8 cellular contexts compared by ENCODE assay signal in genomic region chr7:24576171-24577052, GRCh38. TPM values are rescaled to one million over a fixed set of nuclear protein-coding genes. Genes with fewer than 3 reads are reported as not detected.
DNase-seq lines count a peak whose midpoint lies in the region; ATAC-seq and TF ChIP-seq lines count a peak whose summit lies in the region.

No MANE protein-coding gene starts in this region.

- no peaks in the 10 kb centered on the region; the same call in 1 of the 2 replicates for H3K27me3 ChIP-seq in BE2C
- H3K27me3 ChIP-seq in adipocyte (replicated peaks; ENCODE audit: control insufficient read depth, insufficient read depth, low read length) = no peaks in the 10 kb centered on the region

- H3K9me3 Mint-ChIP-seq in immature natural killer cell = peaks cover 0 to 2% (median 0%) of the 10 kb centered on the region in 6 donors
- peaks cover 3% of the 10 kb centered on the region for H3K9me3 Mint-ChIP-seq in type B pancreatic cell

- H3K36me3 Mint-ChIP-seq in immature natural killer cell (no peaks in the 10 kb centered on the region), type B pancreatic cell (peaks cover 4% of the 10 kb centered on the region)

- H3K9me3 ChIP-seq in BE2C (no peaks in the 10 kb centered on the region), adipocyte (ENCODE audit: control insufficient read depth, low read length) (no peaks in the 10 kb centered on the region)

- H3K27ac Mint-ChIP-seq in immature natural killer cell (no peak overlapping the region), type B pancreatic cell (peak overlapping the region; percentile 9)

- H3K4me1 ChIP-seq in BE2C (peaks cover 6% of the 10 kb centered on the region), adipocyte (ENCODE audit: control insufficient read depth, insufficient read depth, low read length) (peaks cover 16% of the 10 kb centered on the region)

- peak; percentile 88 for TF ChIP-seq CTCF in BE2C (IDR thresholded peaks at IDR 0.05; ENCODE audit: low read depth, low read length)
- TF ChIP-seq CTCF in GM13977 (IDR thresholded peaks at IDR 0.05; ENCODE audit: extremely low read depth, insufficient read depth, missing control alignments) = peak; percentile 63
- TF ChIP-seq CTCF in type B pancreatic cell (conservative IDR thresholded peaks at IDR 0.05) = peak; percentile 81

- H3K27me3 Mint-ChIP-seq in immature natural killer cell (ENCODE audit: low read depth in 3 of 3) (peaks cover 4 to 8% (median 8%) of the 10 kb centered on the region in 3 donors), type B pancreatic cell (peaks cover 19% of the 10 kb centered on the region)

- ATAC-seq in HG03280 (IDR thresholded peaks at IDR 0.05; ENCODE audit: unreplicated experiment) = peak; percentile 21

- H3K36me3 ChIP-seq in BE2C = no peaks in the 10 kb centered on the region
- no peaks in the 10 kb centered on the region for H3K36me3 ChIP-seq in adipocyte (ENCODE audit: control insufficient read depth, insufficient read depth, low read length, severe bottlenecking)

- peak overlapping the region in 3 of 5 donors; percentile 5 to 53 (median 20) for H3K4me3 Mint-ChIP-seq in immature natural killer cell
- peak overlapping the region; percentile 84 for H3K4me3 Mint-ChIP-seq in type B pancreatic cell

- H3K4me1 Mint-ChIP-seq in immature natural killer cell = peaks cover 21 to 30% of the 10 kb centered on the region in 2 donors
- peaks cover 29% of the 10 kb centered on the region for H3K4me1 Mint-ChIP-seq in type B pancreatic cell (ENCODE audit: unreplicated experiment)

- in situ Hi-C loops in GM13977 (cut with MboI; ENCODE audit: low pct_unique_long_range_greater_than_20kb, low sequenced_read_pairs, unreplicated experiment) = no loop called here

- H3K4me3 ChIP-seq in BE2C (ENCODE audit: low read depth, low read length) = no peak overlapping the region
- H3K4me3 ChIP-seq in adipocyte (ENCODE audit: low read length) = no peak overlapping the region

- DNase-seq in BE2C (peak; percentile 41), GM13977 (ENCODE audit: low spot score) (peak; percentile 45), NCI-H226 (peak; percentile 83), adipocyte (ENCODE audit: low read depth) (peak; percentile 86), immature natural killer cell (peak in 1 of 3 donors; percentile 18), type B pancreatic cell (ENCODE audit: extremely low spot score, unreplicated experiment) (no peak)
- no peak for DNase-seq in stimulated activated CD4-positive, alpha-beta T cell treated with anti-CD3 and anti-CD28 coated beads, Interleukin-2, amount 100 ng/mL, for 24 hours

- H3K9ac ChIP-seq in adipocyte (ENCODE audit: low read length) = no peak overlapping the region

RNA-seq across cellular contexts. Expression of gene PALS2, which starts 3.2 kb away (rescaled TPM):
- 5.3 TPM for polyA plus RNA-seq in BE2C (2012; ENCODE audit: insufficient read depth, insufficient read length, low read depth)
- polyA plus RNA-seq in immature natural killer cell = 10 to 100 TPM in 1 of 3 donors, 1 to 10 TPM in 2; 7.2 to 10.3 (median 7.3) TPM
- 29.3 and 43.1 TPM in 2 replicates for total RNA-seq in type B pancreatic cell (ENCODE audit: low replicate concordance)

Comparison
In these comparisons a context has a peak if more than half of its experiments do, and no peak if none do; other contexts are left out.
1. DNase-seq: peak in BE2C (single experiment), GM13977 (single experiment), NCI-H226 (single experiment) and adipocyte (single experiment); none in type B pancreatic cell (single experiment) and stimulated activated CD4-positive, alpha-beta T cell treated with anti-CD3 and anti-CD28 coated beads, Interleukin-2, amount 100 ng/mL, for 24 hours (0 of 2).
2. Peak in every context shown above with its lines, with median percentiles within 50 percentile points of each other: CTCF ChIP-seq.